Comparison of ENCODE assay signal across 1 cellular context in the genomic region with DNA sequence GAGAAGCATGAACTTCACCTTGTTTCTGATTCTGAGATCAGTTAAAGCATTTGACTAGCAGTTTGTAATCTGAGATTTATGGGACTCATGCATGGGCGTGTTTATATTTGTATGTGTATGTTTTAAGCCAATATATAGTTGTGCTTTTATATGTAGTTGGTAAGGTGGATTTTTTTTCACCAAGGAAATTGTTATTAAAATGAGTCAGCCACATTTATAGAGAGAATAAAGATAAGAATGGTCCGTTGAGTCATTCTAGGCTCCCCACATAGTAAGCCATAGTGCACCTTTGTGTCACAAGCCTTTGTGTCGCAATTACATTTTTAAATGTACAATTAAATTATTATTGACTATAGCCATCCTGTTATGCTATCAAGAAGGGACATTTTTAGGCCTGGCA.
TF ChIP-seq lines count a peak whose summit lies in the region.

No MANE protein-coding gene starts in this region.

TF ChIP-seq in WTC11, 78 proteins besides CTCF, POLR2A, EP300 and RAD21 (continued from another document):
- TF ChIP-seq, protein P1, sequence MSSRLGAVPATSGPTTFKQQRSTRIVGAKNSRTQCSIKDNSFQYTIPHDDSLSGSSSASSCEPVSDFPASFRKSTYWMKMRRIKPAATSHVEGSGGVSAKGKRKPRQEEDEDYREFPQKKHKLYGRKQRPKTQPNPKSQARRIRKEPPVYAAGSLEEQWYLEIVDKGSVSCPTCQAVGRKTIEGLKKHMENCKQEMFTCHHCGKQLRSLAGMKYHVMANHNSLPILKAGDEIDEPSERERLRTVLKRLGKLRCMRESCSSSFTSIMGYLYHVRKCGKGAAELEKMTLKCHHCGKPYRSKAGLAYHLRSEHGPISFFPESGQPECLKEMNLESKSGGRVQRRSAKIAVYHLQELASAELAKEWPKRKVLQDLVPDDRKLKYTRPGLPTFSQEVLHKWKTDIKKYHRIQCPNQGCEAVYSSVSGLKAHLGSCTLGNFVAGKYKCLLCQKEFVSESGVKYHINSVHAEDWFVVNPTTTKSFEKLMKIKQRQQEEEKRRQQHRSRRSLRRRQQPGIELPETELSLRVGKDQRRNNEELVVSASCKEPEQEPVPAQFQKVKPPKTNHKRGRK (CRISPR knock-in tag; IDR thresholded peaks at IDR 0.05; ENCODE audit: borderline replicate concordance) = no peak
- TF ChIP-seq FOXP1 (CRISPR knock-in tag; IDR thresholded peaks at IDR 0.05; ENCODE audit: borderline replicate concordance) (no peak), ETV6 (CRISPR knock-in tag; IDR thresholded peaks at IDR 0.05) (no peak), GABPB1 (CRISPR knock-in tag; IDR thresholded peaks at IDR 0.05) (no peak), ESRRA (CRISPR knock-in tag; IDR thresholded peaks at IDR 0.05; ENCODE audit: borderline replicate concordance) (no peak), FOXJ3 (CRISPR knock-in tag; IDR thresholded peaks at IDR 0.05; ENCODE audit: borderline replicate concordance) (no peak), TP53 (CRISPR knock-in tag; IDR thresholded peaks at IDR 0.05) (no peak)
- TF ChIP-seq, protein P2, sequence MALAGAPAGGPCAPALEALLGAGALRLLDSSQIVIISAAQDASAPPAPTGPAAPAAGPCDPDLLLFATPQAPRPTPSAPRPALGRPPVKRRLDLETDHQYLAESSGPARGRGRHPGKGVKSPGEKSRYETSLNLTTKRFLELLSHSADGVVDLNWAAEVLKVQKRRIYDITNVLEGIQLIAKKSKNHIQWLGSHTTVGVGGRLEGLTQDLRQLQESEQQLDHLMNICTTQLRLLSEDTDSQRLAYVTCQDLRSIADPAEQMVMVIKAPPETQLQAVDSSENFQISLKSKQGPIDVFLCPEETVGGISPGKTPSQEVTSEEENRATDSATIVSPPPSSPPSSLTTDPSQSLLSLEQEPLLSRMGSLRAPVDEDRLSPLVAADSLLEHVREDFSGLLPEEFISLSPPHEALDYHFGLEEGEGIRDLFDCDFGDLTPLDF (CRISPR knock-in tag; IDR thresholded peaks at IDR 0.05) = no peak
- TF ChIP-seq, protein P3, sequence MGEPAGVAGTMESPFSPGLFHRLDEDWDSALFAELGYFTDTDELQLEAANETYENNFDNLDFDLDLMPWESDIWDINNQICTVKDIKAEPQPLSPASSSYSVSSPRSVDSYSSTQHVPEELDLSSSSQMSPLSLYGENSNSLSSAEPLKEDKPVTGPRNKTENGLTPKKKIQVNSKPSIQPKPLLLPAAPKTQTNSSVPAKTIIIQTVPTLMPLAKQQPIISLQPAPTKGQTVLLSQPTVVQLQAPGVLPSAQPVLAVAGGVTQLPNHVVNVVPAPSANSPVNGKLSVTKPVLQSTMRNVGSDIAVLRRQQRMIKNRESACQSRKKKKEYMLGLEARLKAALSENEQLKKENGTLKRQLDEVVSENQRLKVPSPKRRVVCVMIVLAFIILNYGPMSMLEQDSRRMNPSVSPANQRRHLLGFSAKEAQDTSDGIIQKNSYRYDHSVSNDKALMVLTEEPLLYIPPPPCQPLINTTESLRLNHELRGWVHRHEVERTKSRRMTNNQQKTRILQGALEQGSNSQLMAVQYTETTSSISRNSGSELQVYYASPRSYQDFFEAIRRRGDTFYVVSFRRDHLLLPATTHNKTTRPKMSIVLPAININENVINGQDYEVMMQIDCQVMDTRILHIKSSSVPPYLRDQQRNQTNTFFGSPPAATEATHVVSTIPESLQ (CRISPR knock-in tag; IDR thresholded peaks at IDR 0.05) = no peak
- TF ChIP-seq, protein P4, sequence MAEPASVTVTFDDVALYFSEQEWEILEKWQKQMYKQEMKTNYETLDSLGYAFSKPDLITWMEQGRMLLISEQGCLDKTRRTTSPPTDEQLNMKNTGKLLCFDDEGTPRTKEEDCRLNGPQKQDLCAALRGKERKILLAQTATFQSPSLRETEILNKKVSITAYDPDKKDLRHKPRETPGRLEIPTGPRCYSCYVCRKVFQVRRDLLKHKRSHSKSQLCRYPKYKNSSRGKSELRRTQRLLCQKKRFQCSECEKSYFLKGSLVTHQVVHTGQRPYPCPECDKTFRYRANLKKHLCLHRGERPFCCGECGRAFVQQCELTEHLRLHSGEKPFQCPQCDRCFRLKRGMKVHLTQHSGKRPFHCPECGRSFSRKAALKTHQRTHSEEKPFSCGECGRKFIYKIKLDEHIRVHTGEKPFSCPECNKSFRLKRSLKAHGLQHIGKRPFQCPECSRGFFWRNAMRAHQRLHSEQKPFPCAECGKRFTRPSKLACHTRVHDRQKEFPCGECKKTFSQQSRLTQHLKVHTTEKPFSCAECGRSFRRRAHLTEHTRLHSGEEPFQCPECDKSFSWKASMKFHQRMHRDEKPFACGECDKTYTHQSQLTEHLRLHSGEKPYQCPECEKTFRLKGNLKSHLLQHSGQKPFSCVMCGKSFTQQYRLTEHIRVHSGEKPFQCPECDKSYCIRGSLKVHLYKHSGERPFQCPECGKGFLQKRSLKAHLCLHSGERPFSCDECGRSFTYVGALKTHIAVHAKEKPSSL (CRISPR knock-in tag; conservative IDR thresholded peaks at IDR 0.05) = no peak
